ENCODE assay signal across 14 cellular contexts in the genomic region with DNA sequence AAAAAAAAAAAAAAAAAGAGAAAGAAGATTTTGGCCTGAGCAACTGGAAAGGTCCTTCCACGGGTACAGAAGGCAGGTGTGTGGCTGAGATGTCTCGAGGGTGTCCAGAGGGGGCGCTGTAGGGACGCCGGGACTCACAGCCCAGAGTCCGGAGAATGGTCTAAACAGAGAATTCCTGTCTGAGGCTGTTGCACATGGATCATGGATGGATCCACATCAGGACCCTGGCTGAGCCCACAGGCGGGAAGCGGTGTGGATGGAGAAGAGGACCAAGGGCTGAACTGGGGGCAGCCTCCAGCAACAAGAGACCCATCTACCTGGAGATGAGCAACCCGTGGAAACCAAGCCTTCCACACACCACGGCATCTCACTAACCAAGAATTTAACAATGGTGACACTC. TPM values are rescaled to one million over a fixed set of nuclear protein-coding genes. Genes with fewer than 3 reads are reported as not detected.
DNase-seq lines count a peak whose midpoint lies in the region; ATAC-seq and TF ChIP-seq lines count a peak whose summit lies in the region.
"Had no signal": no experiment of that assay in that cellular context is flagged by ENCODE, and none has a peak within 500 bp of the region (broad histone marks: within the 10 kb centered on the region; RNA-seq: fewer than 3 reads in every experiment).

No MANE protein-coding gene starts in this region.

- ATAC-seq in GM18502 (IDR thresholded peaks at IDR 0.05; ENCODE audit: poor library complexity, unreplicated experiment) = peak; percentile 52
- ATAC-seq: activated naive CD4-positive, alpha-beta T cell treated with anti-CD3 and anti-CD28 coated beads, Interleukin-2, amount 50 U/mL, for 72 hours; stimulated activated naive CD8-positive, alpha-beta T cell treated with anti-CD3 and anti-CD28 coated beads, Interleukin-15, amount 100 ng/mL, for 72 hours had no signal

- TF ChIP-seq EP300 in suprapubic skin (IDR thresholded peaks at IDR 0.05) = no peak

- WGBS in iPS DF 6.9 (ENCODE audit: insufficient coverage, insufficient read length) = no CpG with 5 or more reads among the region's 10 CpGs
- 61% methylated on average over 10 of the region's 10 CpGs for WGBS in suprapubic skin

- H3K27me3 ChIP-seq in PC-9 (ENCODE audit: insufficient read depth, low read depth) (no peaks in the 10 kb centered on the region), iPS DF 6.9 (ENCODE audit: control insufficient read depth, insufficient read depth, low read length) (no peaks in the 10 kb centered on the region), suprapubic skin (no peaks in the 10 kb centered on the region)

- H4K20me1 ChIP-seq in PC-9 (ENCODE audit: insufficient read depth) = no peaks in the 10 kb centered on the region

- POLR2A ChIA-PET in PC-9 (lab: Charles Lee; ENCODE audit: unreplicated experiment) = no interaction called here

- H3K9me2 ChIP-seq in PC-9 (ENCODE audit: insufficient read depth) = no peaks in the 10 kb centered on the region

- no peaks in the 10 kb centered on the region for H3K79me2 ChIP-seq in PC-9 (ENCODE audit: low read depth)

- H3K4me2 ChIP-seq in PC-9 = no peak overlapping the region

- TF ChIP-seq CTCF in PC-9 (conservative IDR thresholded peaks at IDR 0.05) (peak; percentile 54), suprapubic skin (IDR thresholded peaks at IDR 0.05) (no peak)

- H3K4me1 ChIP-seq in PC-9 (replicated peaks; ENCODE audit: insufficient read depth) (0 out of 2 replicates have a peak, but pooled peaks cover 3% of the 10 kb centered on the region), iPS DF 6.9 (ENCODE audit: control insufficient read depth, insufficient read depth, low read length) (peaks cover 3% of the 10 kb centered on the region; the same call in 1 of the 2 replicates), suprapubic skin (no peaks in the 10 kb centered on the region)

- no peak overlapping the region for H3K4me3 ChIP-seq in PC-9
- no peak overlapping the region for H3K4me3 ChIP-seq in iPS DF 6.9 (ENCODE audit: low read length)
- H3K4me3 ChIP-seq in suprapubic skin = no peak overlapping the region

- no peaks in the 10 kb centered on the region for H3K36me3 ChIP-seq in PC-9 (ENCODE audit: low read depth)
- H3K36me3 ChIP-seq in iPS DF 6.9 (ENCODE audit: control insufficient read depth, insufficient read depth, low read length) = no peaks in the 10 kb centered on the region
- H3K36me3 ChIP-seq in suprapubic skin = no peaks in the 10 kb centered on the region

- H3K9me3 ChIP-seq in PC-9 (ENCODE audit: insufficient read depth, low read depth) = no peaks in the 10 kb centered on the region
- no peaks in the 10 kb centered on the region for H3K9me3 ChIP-seq in iPS DF 6.9 (ENCODE audit: control insufficient read depth, insufficient read depth, low read length)
- no peaks in the 10 kb centered on the region for H3K9me3 ChIP-seq in suprapubic skin

- intact Hi-C loops in PC-9 (cut with micrococcal nuclease; ENCODE audit: unreplicated experiment) = no loop called here

- CTCF ChIA-PET in PC-9 (lab: Charles Lee) = no interaction called here

- no peak overlapping the region for H2AFZ ChIP-seq in PC-9

- no TSS peak for BruUV-seq in PC-9 (replicated peaks; lab: Mats Ljungman, UMichigan)

- no peaks in the 10 kb centered on the region; the same call in none of the 2 replicates for H3F3A ChIP-seq in PC-9 (ENCODE audit: insufficient read depth, low read depth)

- H3K27ac ChIP-seq in PC-9 = no peak overlapping the region
- H3K27ac ChIP-seq in iPS DF 6.9 (ENCODE audit: low read length) = no peak overlapping the region
- no peak overlapping the region for H3K27ac ChIP-seq in suprapubic skin
- H3K27ac ChIP-seq: epithelial cell of prostate had no signal

- peak; percentile 9 for DNase-seq in CD1c-positive myeloid dendritic cell (ENCODE audit: extremely low spot score)
- no peak for DNase-seq in PC-9
- DNase-seq in iPS DF 6.9 (ENCODE audit: low read depth, low spot score) = peak; percentile 37
- DNase-seq in suprapubic skin (ENCODE audit: low spot score in 2 of 2) = no peak
- no peak for DNase-seq in NCI-H1092 treated with DMSO at 0.1 percent for 48 hours (lab: John Stamatoyannopoulos, UW)
- no peak for DNase-seq in SKM-1 treated with dmso at 0.1 percent for 144 hours (lab: John Stamatoyannopoulos, UW; ENCODE audit: unreplicated experiment)
- DNase-seq in cortex of kidney (lab: John Stamatoyannopoulos, UW) = no peak
- DNase-seq: activated B cell treated with CpG ODN at 0.5 μM for 24 hours; NCI-H774; small intestine; stimulated activated naive CD8-positive, alpha-beta T cell treated with anti-CD3 and anti-CD28 coated beads, Interleukin-15, amount 100 ng/mL, for 72 hours had no signal

- TF ChIP-seq POLR2A in suprapubic skin (IDR thresholded peaks at IDR 0.05) = no peak

RNA-seq across cellular contexts. Expression of a gene that starts 55.0 kb away (rescaled TPM):
- total RNA-seq in PC-9 (2021) (0.07 and 0.08 TPM in 2 replicates), suprapubic skin (1 to 10 TPM in 1 of 4 donors, under 1 TPM in 1, not detected in 2; 0.11 to 2.6 TPM)

Comparison
In these comparisons a context has a peak if more than half of its experiments do, and no peak if none do; other contexts are left out.
1. DNase-seq: peak in CD1c-positive myeloid dendritic cell (single experiment) and iPS DF 6.9 (single experiment); none in PC-9 (0 of 2), suprapubic skin (0 of 2), NCI-H1092 treated with DMSO at 0.1 percent for 48 hours (single experiment), SKM-1 treated with dmso at 0.1 percent for 144 hours (single experiment) and cortex of kidney (single experiment).